Comparison of ENCODE assay signal across 8 cellular contexts in the genomic region with DNA sequence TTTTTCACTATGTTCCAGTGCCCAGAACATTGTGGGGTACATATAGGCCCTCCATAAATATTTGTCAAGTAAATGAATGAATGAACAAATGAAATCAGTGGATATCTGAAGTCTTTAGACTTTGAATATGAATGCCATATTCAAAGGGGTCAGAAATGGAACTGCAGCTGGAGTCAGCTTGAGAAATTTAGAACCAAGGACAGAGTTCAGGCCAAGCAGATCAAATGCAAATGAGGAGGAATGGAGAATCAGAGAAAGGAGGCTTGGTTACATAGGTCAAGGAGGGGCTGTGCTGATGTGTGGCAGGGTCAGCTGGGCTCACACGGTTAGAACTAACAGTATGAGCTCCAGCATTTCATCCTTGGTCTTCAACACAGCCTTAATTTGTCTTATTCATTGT.
"Had no signal": no experiment of that assay in that cellular context is flagged by ENCODE, and none has a peak within 500 bp of the region (broad histone marks: within the 10 kb centered on the region; RNA-seq: fewer than 3 reads in every experiment).

No MANE protein-coding gene starts in this region.

- FAIRE-seq: HepG2, HTR-8/SVneo, K562 had no signal

- H3K27ac ChIP-seq: HL-60, KMS-11 had no signal

- H3K4me3 ChIP-seq: K562 had no signal

- DNase-seq: IMR-90, KBM-7, KG1 had no signal
